Comparison of ENCODE assay signal across 13 cellular contexts in genomic region chr10:11625019-11625735, GRCh38. TPM values are rescaled to one million over a fixed set of nuclear protein-coding genes. Genes with fewer than 3 reads are reported as not detected.
A peak's percentile ranks its signal among the peaks of the same experiment; 100 is the strongest.
DNase-seq lines count a peak whose midpoint lies in the region; ATAC-seq and TF ChIP-seq lines count a peak whose summit lies in the region.
"Had no signal": no experiment of that assay in that cellular context is flagged by ENCODE, and none has a peak within 500 bp of the region (broad histone marks: within the 10 kb centered on the region; RNA-seq: fewer than 3 reads in every experiment).

No MANE protein-coding gene starts in this region.

- H3K36me3 Mint-ChIP-seq in T-helper 17 cell (ENCODE audit: low read depth) (no peaks in the 10 kb centered on the region), endothelial cell (ENCODE audit: low read depth, unreplicated experiment) (no peaks in the 10 kb centered on the region)
- H3K36me3 Mint-ChIP-seq: CD4-positive, alpha-beta memory T cell had no signal

- H3K27me3 ChIP-seq in DOHH2 (ENCODE audit: control insufficient read depth, low read length) = no peaks in the 10 kb centered on the region

- H3K27ac Mint-ChIP-seq in T-helper 17 cell (no peak overlapping the region), endothelial cell (ENCODE audit: unreplicated experiment) (no peak overlapping the region)
- H3K27ac Mint-ChIP-seq: CD4-positive, alpha-beta memory T cell had no signal

- H3K4me3 Mint-ChIP-seq in T-helper 17 cell (no peak overlapping the region), endothelial cell (ENCODE audit: unreplicated experiment) (no peak overlapping the region)
- H3K4me3 Mint-ChIP-seq: CD4-positive, alpha-beta memory T cell had no signal

- no peaks in the 10 kb centered on the region for H3K36me3 ChIP-seq in DOHH2 (ENCODE audit: control insufficient read depth, low read length)
- H3K36me3 ChIP-seq: thoracic aorta had no signal

- no peaks in the 10 kb centered on the region for H3K9me3 Mint-ChIP-seq in endothelial cell (ENCODE audit: unreplicated experiment)
- H3K9me3 Mint-ChIP-seq: CD4-positive, alpha-beta memory T cell had no signal

- H3K4me1 Mint-ChIP-seq in T-helper 17 cell (peaks cover 3% of the 10 kb centered on the region), endothelial cell (ENCODE audit: unreplicated experiment) (no peaks in the 10 kb centered on the region)
- H3K4me1 Mint-ChIP-seq: CD4-positive, alpha-beta memory T cell had no signal

- peak overlapping the region; percentile 65 for H3K4me3 ChIP-seq in DOHH2 (ENCODE audit: low read length)
- H3K4me3 ChIP-seq: lung, thoracic aorta had no signal

- H3K27me3 Mint-ChIP-seq in T-helper 17 cell = peaks cover 23% of the 10 kb centered on the region
- H3K27me3 Mint-ChIP-seq in endothelial cell (ENCODE audit: unreplicated experiment) = peaks cover 2% of the 10 kb centered on the region

- ATAC-seq in GM19467 (IDR thresholded peaks at IDR 0.05; ENCODE audit: unreplicated experiment) = peak; percentile 55
- ATAC-seq in HG03108 (IDR thresholded peaks at IDR 0.05; ENCODE audit: unreplicated experiment) = peak; percentile 86
- ATAC-seq in T-helper 17 cell = peak; percentile 59

- H3F3A ChIP-seq in DOHH2 (ENCODE audit: control insufficient read depth, insufficient read depth) = peaks cover 2% of the 10 kb centered on the region; the same call in 1 of the 2 replicates

- H3K27ac ChIP-seq in DOHH2 (ENCODE audit: low read depth, low read length) = peak overlapping the region; percentile 60
- H3K27ac ChIP-seq: thoracic aorta had no signal

- H3K4me1 ChIP-seq in DOHH2 (ENCODE audit: control insufficient read depth, low read length) = peaks cover 57% of the 10 kb centered on the region

- DNase-seq in T-helper 17 cell (no peak), NCI-H524 (lab: John Stamatoyannopoulos, UW) (no peak), endothelial cell (ENCODE audit: low spot score) (no peak), NCI-H2196 treated with DMSO at 0.1 percent for 48 hours (lab: John Stamatoyannopoulos, UW; ENCODE audit: unreplicated experiment) (no peak), activated gamma-delta T cell treated with Interleukin-2 at 50 U/mL for 16 hours (no peak)
- DNase-seq: CD4-positive, alpha-beta memory T cell; NCI-H2081; T1000 had no signal

- no peaks in the 10 kb centered on the region for H3K9me2 ChIP-seq in DOHH2 (replicated peaks; ENCODE audit: control insufficient read depth, low read length)

- H3K79me2 ChIP-seq in DOHH2 (ENCODE audit: control insufficient read depth, low read length) = no peaks in the 10 kb centered on the region

- H3K9me3 ChIP-seq in DOHH2 (ENCODE audit: control insufficient read depth, insufficient read depth, low read length) = peaks cover 4% of the 10 kb centered on the region; the same call in 1 of the 2 replicates
- H3K9me3 ChIP-seq in T-helper 17 cell (ENCODE audit: control insufficient read depth, low read length, poor library complexity, severe bottlenecking) = no peaks in the 10 kb centered on the region
- H3K9me3 ChIP-seq: thoracic aorta had no signal

- no peaks in the 10 kb centered on the region for H4K20me1 ChIP-seq in DOHH2 (ENCODE audit: control insufficient read depth, insufficient read depth, low read depth, low read length)

- peak overlapping the region; percentile 84 for H3K4me2 ChIP-seq in DOHH2 (ENCODE audit: low read length)

- no peak for TF ChIP-seq CTCF in DOHH2 (IDR thresholded peaks at IDR 0.05; ENCODE audit: low read depth, low read length, poor library complexity, severe bottlenecking)
- no peak for TF ChIP-seq CTCF in endothelial cell (IDR thresholded peaks at IDR 0.05; ENCODE audit: unreplicated experiment)

RNA-seq across cellular contexts. Expression of gene USP6NL, which starts 13.7 kb away (rescaled TPM):
- total RNA-seq in T-helper 17 cell (1 to 10 TPM; 2.5 to 5.6 TPM), endothelial cell (ENCODE audit: unreplicated experiment) (33.0 TPM)
